ENCODE assay signal across 16 cellular contexts in genomic region chr7:41652265-41652664, GRCh38. TPM values are rescaled to one million over a fixed set of nuclear protein-coding genes. Genes with fewer than 3 reads are reported as not detected.
DNase-seq lines count a peak whose midpoint lies in the region; ATAC-seq and TF ChIP-seq lines count a peak whose summit lies in the region.
"Had no signal": no experiment of that assay in that cellular context is flagged by ENCODE, and none has a peak within 500 bp of the region (broad histone marks: within the 10 kb centered on the region; RNA-seq: fewer than 3 reads in every experiment).

No MANE protein-coding gene starts in this region.

- no peak overlapping the region for H4K8ac ChIP-seq in H9 (replicated peaks; ENCODE audit: insufficient read length, low read depth, low read length)

- H3K27ac ChIP-seq in heart right ventricle (no peak overlapping the region), H9 (ENCODE audit: insufficient read length, low read depth, low read length) (no peak overlapping the region)
- H3K27ac ChIP-seq: SJSA1 had no signal

- H3K56ac ChIP-seq in H9 (ENCODE audit: insufficient read length, low read depth, low read length), result no peak overlapping the region

- H2AFZ ChIP-seq in H9 (ENCODE audit: low read length), result no peak overlapping the region

- no peaks in the 10 kb centered on the region for H3K36me3 ChIP-seq in heart right ventricle
- H3K36me3 ChIP-seq: SJSA1 had no signal

- 22 to 59% methylated on average over 1 of the region's 1 CpG for WGBS in heart right ventricle, 2 donors
- no CpG with 5 or more reads among the region's 1 CpG for WGBS in H9 (ENCODE audit: extremely low coverage, insufficient read length, low lambda C conversion rate)

- H3K4me1 Mint-ChIP-seq in H9, result peaks cover 8 to 9% of the 10 kb centered on the region in 2 experiments
- H3K4me1 Mint-ChIP-seq: CD4-positive, alpha-beta memory T cell had no signal

- H3K4me1 ChIP-seq in heart right ventricle (peaks cover 0 to 17% (median 4%) of the 10 kb centered on the region in 9 donors), H9 (ENCODE audit: insufficient read depth, low read length) (no peaks in the 10 kb centered on the region)
- H3K4me1 ChIP-seq: SJSA1 had no signal

- H2BK12ac ChIP-seq in H9 (ENCODE audit: insufficient read length, low read depth, low read length), result no peak overlapping the region

- H2BK15ac ChIP-seq in H9 (ENCODE audit: low read depth, low read length), result no peak overlapping the region

- H3K18ac ChIP-seq in H9 (ENCODE audit: insufficient read length, low read depth, low read length), result no peak overlapping the region

- no peak overlapping the region for H3K4ac ChIP-seq in H9 (ENCODE audit: low read depth, low read length)

- H2BK120ac ChIP-seq in H9 (ENCODE audit: low read depth, low read length, poor library complexity, severe bottlenecking), result no peak overlapping the region

- H3K4me3 ChIP-seq in heart right ventricle (no peak overlapping the region), fibroblast of the aortic adventitia (ENCODE audit: low read depth, low read length) (no peak overlapping the region)
- H3K4me3 ChIP-seq: SJSA1 had no signal

- H3K79me2 ChIP-seq in H9 (ENCODE audit: insufficient read depth, low read length), result no peaks in the 10 kb centered on the region

- no peak overlapping the region for H2BK20ac ChIP-seq in H9 (ENCODE audit: low read depth, low read length, poor library complexity, severe bottlenecking)

- no peak overlapping the region for H2AK5ac ChIP-seq in H9 (ENCODE audit: insufficient read length, low read length)

- H4K20me1 ChIP-seq in H9 (ENCODE audit: control insufficient read depth, insufficient read depth, insufficient read length), result no peaks in the 10 kb centered on the region

- ATAC-seq in heart right ventricle, result peak in 6 of 8 donors; percentile 45 to 75 (median 54)
- no peak for ATAC-seq in Right ventricle myocardium superior (ENCODE audit: poor library complexity)
- no peak for ATAC-seq in GM19324 (IDR thresholded peaks at IDR 0.05; ENCODE audit: low FRiP score, unreplicated experiment)

- H3K9ac ChIP-seq in H9 (ENCODE audit: extremely low read depth, insufficient read length, low read length), result no peak overlapping the region

- H3K23me2 ChIP-seq in H9 (ENCODE audit: insufficient read length, low read depth, low read length, poor library complexity, severe bottlenecking), result no peaks in the 10 kb centered on the region

- H3K23ac ChIP-seq in H9 (ENCODE audit: insufficient read length, low read depth, low read length), result no peak overlapping the region

- H3K9me3 ChIP-seq in heart right ventricle (no peaks in the 10 kb centered on the region), H9 (ENCODE audit: control insufficient read depth, low read depth, low read length) (no peaks in the 10 kb centered on the region)
- H3K9me3 ChIP-seq: SJSA1 had no signal

- no peak overlapping the region for H2BK5ac ChIP-seq in H9 (ENCODE audit: insufficient read length, low read length)

- H3K4me3 Mint-ChIP-seq in H9, result no peak overlapping the region
- H3K4me3 Mint-ChIP-seq: CD4-positive, alpha-beta memory T cell had no signal

- intact Hi-C loops in heart right ventricle (cut with DNase I) (no loop called here), Right ventricle myocardium superior (cut with DNase I) (no loop called here)

- H3K36me3 Mint-ChIP-seq in H9 (ENCODE audit: insufficient read depth in 1 of 3, low read depth in 3 of 3), result no peaks in the 10 kb centered on the region
- H3K36me3 Mint-ChIP-seq: CD4-positive, alpha-beta memory T cell had no signal

- no peak overlapping the region for H4K5ac ChIP-seq in H9 (ENCODE audit: insufficient read length, low read depth, low read length)

- H3K4me2 ChIP-seq in H9 (ENCODE audit: insufficient read depth, insufficient read length, low read length), result no peak overlapping the region

- DNase-seq in heart right ventricle, result peak in 1 of 2 donors; percentile 23
- DNase-seq in Right ventricle myocardium superior, result no peak
- DNase-seq in RPMI7951 (ENCODE audit: low read depth), result peak; percentile 53
- peak; percentile 50 for DNase-seq in fibroblast of the aortic adventitia (ENCODE audit: low read depth)
- DNase-seq in NAMALWA (ENCODE audit: low spot score), result no peak
- no peak for DNase-seq in H9
- no peak for DNase-seq in activated T-cell treated with anti-CD3 and anti-CD28 coated beads for 4 hours
- DNase-seq: AML-193; CD4-positive, alpha-beta memory T cell; DND-41; GF-D8; NCI-H146; NCI-H2081 treated with DMSO at 0.1 percent for 48 hours; NCI-H524 had no signal

- H3K27me3 Mint-ChIP-seq in H9 (ENCODE audit: low read depth), result no peaks in the 10 kb centered on the region
- H3K27me3 Mint-ChIP-seq: CD4-positive, alpha-beta memory T cell had no signal

- no peak overlapping the region for H3K14ac ChIP-seq in H9 (ENCODE audit: insufficient read depth, low read length)

- no peaks in the 10 kb centered on the region for H3K79me1 ChIP-seq in H9 (ENCODE audit: insufficient read depth, low read depth, low read length, poor library complexity, severe bottlenecking)

- H3K27me3 ChIP-seq in heart right ventricle (no peaks in the 10 kb centered on the region), H9 (ENCODE audit: insufficient read depth, low read length) (no peaks in the 10 kb centered on the region)
- H3K27me3 ChIP-seq: SJSA1 had no signal

- no peak overlapping the region for H4K91ac ChIP-seq in H9 (ENCODE audit: insufficient read length, low read depth, low read length)

- no peaks in the 10 kb centered on the region for H3K9me3 Mint-ChIP-seq in H9

- no peak for TF ChIP-seq CTCF in heart right ventricle (IDR thresholded peaks at IDR 0.05)
- TF ChIP-seq CTCF in fibroblast of the aortic adventitia (IDR thresholded peaks at IDR 0.05; ENCODE audit: insufficient read depth, low read length), result no peak
- TF ChIP-seq CTCF in H9 (conservative IDR thresholded peaks at IDR 0.05), result no peak

- no peak overlapping the region for H3K27ac Mint-ChIP-seq in H9
- H3K27ac Mint-ChIP-seq: CD4-positive, alpha-beta memory T cell had no signal

- no peak overlapping the region for H3T11ph ChIP-seq in H9 (ENCODE audit: low read length)

RNA-seq across cellular contexts. Expression of gene INHBA, which starts 50.6 kb away (rescaled TPM):
- total RNA-seq in heart right ventricle, result 10 to 100 TPM in 1 of 10 donors, 1 to 10 TPM in 8, under 1 TPM in 1; 0.51 to 26.1 (median 4.4) TPM
- 1 to 10 TPM in 1 of 2 donors, under 1 TPM in 1; 0.41 to 2.7 TPM for polyA plus RNA-seq in heart right ventricle
- total RNA-seq in Right ventricle myocardium superior, result 1.9 TPM
- total RNA-seq in RPMI7951 (2014; rRNA removed; shearing (Covaris generic)), result 23.0 and 26.4 TPM in 2 replicates
- 14.7 and 20.0 TPM in 2 replicates for total RNA-seq in fibroblast of the aortic adventitia (ENCODE audit: low replicate concordance)
- 1.6 and 1.7 TPM in 2 replicates for total RNA-seq in H9 (2021)
- polyA plus RNA-seq: CD4-positive, alpha-beta memory T cell had no signal

Comparison
In these comparisons a context has a peak if more than half of its experiments do, and no peak if none do; other contexts are left out.
1. ATAC-seq: peak in heart right ventricle (6 of 8); none in Right ventricle myocardium superior (single experiment) and GM19324 (single experiment).
2. DNase-seq: peak in RPMI7951 (single experiment) and fibroblast of the aortic adventitia (single experiment); none in Right ventricle myocardium superior (single experiment), NAMALWA (single experiment), H9 (single experiment) and activated T-cell treated with anti-CD3 and anti-CD28 coated beads for 4 hours (single experiment).